8 cellular contexts compared by ENCODE assay signal in the genomic region with DNA sequence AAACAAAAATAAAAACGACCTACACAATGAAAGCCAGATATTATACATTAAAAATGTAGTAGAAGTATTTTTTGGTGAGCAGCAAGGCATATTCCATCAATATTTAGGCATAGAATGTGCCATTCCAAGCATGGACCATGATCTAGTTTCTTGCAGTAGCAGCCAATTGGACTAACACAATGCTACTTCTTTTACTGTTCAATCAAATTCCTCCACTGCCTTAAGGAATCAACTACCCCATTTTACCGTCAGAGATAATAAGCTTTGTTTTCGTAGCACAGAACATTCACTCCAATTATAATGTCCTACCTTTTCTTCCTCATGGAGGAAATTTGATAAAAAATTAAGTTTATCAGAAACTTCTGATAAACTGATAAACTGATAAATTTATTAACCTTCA. TPM values are rescaled to one million over a fixed set of nuclear protein-coding genes. Genes with fewer than 3 reads are reported as not detected.
DNase-seq lines count a peak whose midpoint lies in the region; ATAC-seq and TF ChIP-seq lines count a peak whose summit lies in the region.

No MANE protein-coding gene starts in this region.

- H2BK5ac ChIP-seq in trophoblast cell (ENCODE audit: low read depth, low read length, poor library complexity), result no peak overlapping the region

- peak overlapping the region; percentile 46 for H3K4me2 ChIP-seq in trophoblast cell (ENCODE audit: low read length)

- no peaks in the 10 kb centered on the region for H3K9me3 ChIP-seq in trophoblast cell (ENCODE audit: insufficient read depth, low read depth, low read length)

- DNase-seq in GM03348 (ENCODE audit: low spot score) (peak; percentile 36), OCI-M1 (lab: John Stamatoyannopoulos, UW) (peak; percentile 53), epithelial cell of esophagus (ENCODE audit: low read depth) (peak; percentile 14), trophoblast cell (no peak), NCI-H524 treated with DMSO at 0.1 percent for 48 hours (lab: John Stamatoyannopoulos, UW) (no peak), GDM1 (lab: John Stamatoyannopoulos, UW) (no peak)
- no peak for DNase-seq in activated CD4-positive, CD25-positive, alpha-beta regulatory T cell treated with anti-CD3 and anti-CD28 coated beads, Interleukin-2, amount 50 U/mL, for 72 hours

- no peak overlapping the region for H2BK12ac ChIP-seq in trophoblast cell (ENCODE audit: low read length)

- no peak overlapping the region for H2BK120ac ChIP-seq in trophoblast cell (ENCODE audit: insufficient read depth, low read length, poor library complexity)

- H2AFZ ChIP-seq in trophoblast cell (ENCODE audit: insufficient read depth, low read length, poor library complexity), result no peak overlapping the region

- TF ChIP-seq CTCF in epithelial cell of esophagus (IDR thresholded peaks at IDR 0.05; ENCODE audit: insufficient read depth, low read depth, low read length, missing control alignments), result no peak

- H3K4me3 ChIP-seq in epithelial cell of esophagus (ENCODE audit: low read length) (peak overlapping the region; percentile 74), trophoblast cell (ENCODE audit: low read depth, low read length) (no peak overlapping the region)

- no peak overlapping the region for H3K9ac ChIP-seq in trophoblast cell (ENCODE audit: low read length)

- H3K27me3 ChIP-seq in trophoblast cell (ENCODE audit: insufficient read depth, low read length), result no peaks in the 10 kb centered on the region

- H3K79me2 ChIP-seq in trophoblast cell (ENCODE audit: control insufficient read depth, insufficient read depth, low read length, poor library complexity), result peaks cover 15% of the 10 kb centered on the region

- H4K91ac ChIP-seq in trophoblast cell (ENCODE audit: low read depth, low read length), result no peak overlapping the region

- H3K14ac ChIP-seq in trophoblast cell (ENCODE audit: low read length), result no peak overlapping the region

- no peak overlapping the region for H3K27ac ChIP-seq in trophoblast cell (ENCODE audit: low read depth, low read length)

- WGBS in trophoblast cell (ENCODE audit: extremely low coverage, insufficient coverage, insufficient read length), result no CpG with 5 or more reads among the region's 3 CpGs

- H3K36me3 ChIP-seq in trophoblast cell (ENCODE audit: control insufficient read depth in 1 of 2, insufficient read depth in 2 of 2, low read length in 2 of 2), result peaks cover 3% of the 10 kb centered on the region in 2 experiments

- no peak overlapping the region for H3K18ac ChIP-seq in trophoblast cell (ENCODE audit: low read length)

- no peak for ATAC-seq in GM21423 (IDR thresholded peaks at IDR 0.05; ENCODE audit: unreplicated experiment)

- peaks cover 9% of the 10 kb centered on the region for H3K79me1 ChIP-seq in trophoblast cell (ENCODE audit: low read length)

- H4K8ac ChIP-seq in trophoblast cell (ENCODE audit: low read depth, low read length), result no peak overlapping the region

- no peak overlapping the region for H4K12ac ChIP-seq in trophoblast cell (ENCODE audit: low read depth, low read length)

- no peak overlapping the region for H3K4ac ChIP-seq in trophoblast cell (ENCODE audit: low read depth, low read length)

- no peak overlapping the region for H2AK5ac ChIP-seq in trophoblast cell (ENCODE audit: low read length)

- no peak overlapping the region for H3K23ac ChIP-seq in trophoblast cell (ENCODE audit: low read length)

- H3K4me1 ChIP-seq in trophoblast cell (ENCODE audit: control insufficient read depth in 1 of 2, insufficient read depth in 2 of 2, low read length in 2 of 2), result peaks cover 0 to 2% of the 10 kb centered on the region in 2 experiments

RNA-seq across cellular contexts. Expression of gene LATS1, which starts 1.3 kb away (rescaled TPM):
- 8.8 and 8.9 TPM in 2 replicates for polyA plus RNA-seq in trophoblast cell (2013)

RNA-seq across cellular contexts. Expression of gene NUP43, which starts 29.7 kb away (rescaled TPM):
- polyA plus RNA-seq in trophoblast cell (2013), result 24.0 and 24.7 TPM in 2 replicates

RNA-seq across cellular contexts. Expression of gene PCMT1, which starts 33.0 kb away (rescaled TPM):
- 75.3 and 78.6 TPM in 2 replicates for polyA plus RNA-seq in trophoblast cell (2013)

Comparison
In these comparisons a context has a peak if more than half of its experiments do, and no peak if none do; other contexts are left out.
1. DNase-seq: peak in GM03348 (single experiment), OCI-M1 (single experiment) and epithelial cell of esophagus (single experiment); none in trophoblast cell (0 of 2), activated CD4-positive, CD25-positive, alpha-beta regulatory T cell treated with anti-CD3 and anti-CD28 coated beads, Interleukin-2, amount 50 U/mL, for 72 hours (single experiment), NCI-H524 treated with DMSO at 0.1 percent for 48 hours (single experiment) and GDM1 (single experiment).